Comparison of ENCODE assay signal across 9 cellular contexts in the genomic region with DNA sequence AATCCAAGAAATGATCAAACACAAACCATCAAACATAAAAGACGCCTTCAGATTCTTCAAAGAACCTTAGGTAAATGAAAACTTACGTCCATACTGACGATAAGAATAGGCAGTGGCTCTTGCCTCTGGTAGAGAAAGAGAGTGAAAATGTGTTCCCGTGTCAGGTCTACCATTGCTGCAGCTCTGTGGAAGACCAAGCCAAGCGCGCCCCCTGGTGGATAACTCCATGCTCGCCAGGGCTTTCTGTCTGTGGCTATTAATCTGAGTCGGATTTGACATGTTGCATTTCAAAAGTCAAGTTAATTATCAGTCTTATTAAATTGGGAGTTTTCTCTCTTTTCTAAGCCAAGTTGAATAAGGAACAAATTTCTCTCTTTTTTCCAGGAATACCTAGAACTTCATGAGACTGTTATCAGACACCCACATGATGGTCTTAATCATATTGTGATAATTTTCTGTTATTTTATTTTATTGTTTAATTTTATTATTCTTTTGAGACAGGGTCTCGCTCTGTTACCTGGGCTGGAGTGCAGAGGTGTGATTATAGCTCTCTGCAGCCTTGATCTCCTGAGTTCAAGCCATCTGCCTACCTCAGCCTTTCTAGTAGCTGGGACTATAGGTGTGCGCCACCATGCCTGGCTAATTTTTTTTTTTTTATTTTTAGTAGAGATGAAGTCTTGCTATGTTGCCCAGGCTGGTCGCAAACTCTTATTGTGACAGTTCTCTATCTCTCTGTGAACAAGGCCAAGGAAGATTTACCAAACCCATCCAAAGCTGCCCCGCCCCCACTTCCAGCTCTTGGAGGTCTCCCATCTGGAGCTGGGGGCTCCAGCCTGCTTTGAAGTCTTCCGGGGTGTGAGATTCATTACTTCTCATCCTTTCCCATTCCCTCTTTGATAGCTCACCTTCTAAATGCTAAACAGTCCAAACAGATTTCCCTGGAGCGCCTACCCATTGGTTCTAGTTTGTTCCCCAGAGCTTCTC. TPM values are rescaled to one million over a fixed set of nuclear protein-coding genes. Genes with fewer than 3 reads are reported as not detected.
DNase-seq lines count a peak whose midpoint lies in the region; ATAC-seq, FAIRE-seq and TF ChIP-seq lines count a peak whose summit lies in the region.
"Had no signal": no experiment of that assay in that cellular context is flagged by ENCODE, and none has a peak within 500 bp of the region (broad histone marks: within the 10 kb centered on the region; RNA-seq: fewer than 3 reads in every experiment).

No MANE protein-coding gene starts in this region.

- peaks cover 28% of the 10 kb centered on the region for H3K27me3 Mint-ChIP-seq in activated naive CD4-positive, alpha-beta T cell treated with anti-CD3 and anti-CD28 coated beads, Interleukin-2, amount 10 ng/mL, durations not matched to agents 7 days and 5 days
- H3K27me3 Mint-ChIP-seq: IgD-negative memory B cell had no signal

- H3K36me3 Mint-ChIP-seq in activated naive CD4-positive, alpha-beta T cell treated with anti-CD3 and anti-CD28 coated beads, Interleukin-2, amount 10 ng/mL, durations not matched to agents 7 days and 5 days = no peaks in the 10 kb centered on the region

- CTCF ChIA-PET in activated naive CD4-positive, alpha-beta T cell treated with anti-CD3 and anti-CD28 coated beads, Interleukin-2, amount 10 ng/mL, durations not matched to agents 7 days and 5 days (lab: Charles Lee) = interaction anchor here (0.7 to 5.8 kb wide), 17 partner anchors 10 to 106 kb away, joined by 3 to 115 read pairs (median 6); a partner anchor contains a TSS

- H3K27me3 ChIP-seq in pancreas (no peaks in the 10 kb centered on the region), tibial artery (no peaks in the 10 kb centered on the region)

- ATAC-seq in pancreas = peak; percentile 94 to 99 (median 97)

- peaks cover 9% of the 10 kb centered on the region for H3K4me1 Mint-ChIP-seq in activated naive CD4-positive, alpha-beta T cell treated with anti-CD3 and anti-CD28 coated beads, Interleukin-2, amount 10 ng/mL, durations not matched to agents 7 days and 5 days

- no peaks in the 10 kb centered on the region for H3K9me3 Mint-ChIP-seq in activated naive CD4-positive, alpha-beta T cell treated with anti-CD3 and anti-CD28 coated beads, Interleukin-2, amount 10 ng/mL, durations not matched to agents 7 days and 5 days
- H3K9me3 Mint-ChIP-seq: IgD-negative memory B cell had no signal

- FAIRE-seq in H54 (lab: Jason Lieb, UNC) (peak; percentile 86), pancreas (lab: Jason Lieb, UNC) (peak; percentile 88)

- TF ChIP-seq POLR2A in H54 (IDR thresholded peaks at IDR 0.05; ENCODE audit: low read depth, low read length) = no peak

- DNase-seq in COLO829 (ENCODE audit: low spot score) (peak; percentile 85), H54 (ENCODE audit: insufficient read length, low spot score) (peak; percentile 65), NCI-H1417 treated with DMSO at 0.1 percent for 48 hours (lab: John Stamatoyannopoulos, UW) (peak; percentile 15), SKM-1 (lab: John Stamatoyannopoulos, UW; ENCODE audit: unreplicated experiment) (peak; percentile 80), globus pallidus (ENCODE audit: low spot score) (peak; percentile 86), pancreas (peak; percentile 77 to 99 (median 88)), tibial artery (peak; percentile 91 to 92)
- peak; percentile 95 for DNase-seq in activated naive CD4-positive, alpha-beta T cell treated with anti-CD3 and anti-CD28 coated beads, Interleukin-2, amount 10 ng/mL, durations not matched to agents 7 days and 5 days

- no peaks in the 10 kb centered on the region for H3K9me3 ChIP-seq in pancreas
- H3K9me3 ChIP-seq in tibial artery = no peaks in the 10 kb centered on the region

- peaks cover 0 to 4% (median 0%) of the 10 kb centered on the region in 3 donors for H3K4me1 ChIP-seq in pancreas
- peaks cover 0 to 5% (median 2%) of the 10 kb centered on the region in 4 donors for H3K4me1 ChIP-seq in tibial artery

- H3K4me3 ChIP-seq in pancreas (no peak overlapping the region), tibial artery (no peak overlapping the region)

- H3K27ac Mint-ChIP-seq in activated naive CD4-positive, alpha-beta T cell treated with anti-CD3 and anti-CD28 coated beads, Interleukin-2, amount 10 ng/mL, durations not matched to agents 7 days and 5 days = peak overlapping the region; percentile 9

- 24% methylated on average over 14 of the region's 14 CpGs for WGBS in pancreas, 2 donors

- TF ChIP-seq CTCF in pancreas (IDR thresholded peaks at IDR 0.05) = peak; percentile 79 to 92 (median 89)
- TF ChIP-seq CTCF in tibial artery (IDR thresholded peaks at IDR 0.05) = peak; percentile 91 to 97

- no peak overlapping the region for H3K4me3 Mint-ChIP-seq in activated naive CD4-positive, alpha-beta T cell treated with anti-CD3 and anti-CD28 coated beads, Interleukin-2, amount 10 ng/mL, durations not matched to agents 7 days and 5 days

- intact Hi-C loops in pancreas (cut with DNase I) = loop anchor here (10.0 kb wide), 1 partner anchor 103 kb away; no protein-coding TSS in a partner anchor
- intact Hi-C loops in tibial artery (cut with DNase I; ENCODE audit: low total_unique reads) = loop anchor here (2.0 kb wide), 1 partner anchor 107 kb away; no protein-coding TSS in a partner anchor

- no peak overlapping the region for H3K27ac ChIP-seq in pancreas
- H3K27ac ChIP-seq in tibial artery = peak overlapping the region in 1 of 2 donors; percentile 40

- H3K36me3 ChIP-seq in pancreas = no peaks in the 10 kb centered on the region
- H3K36me3 ChIP-seq in tibial artery = peaks cover 0 to 11% (median 0%) of the 10 kb centered on the region in 3 donors

RNA-seq across cellular contexts. Expression of a gene that starts 15.8 kb away (rescaled TPM):
- 1 to 10 TPM in 5 of 6 donors, under 1 TPM in 1; 0.42 to 1.7 (median 1.2) TPM for total RNA-seq in pancreas
- polyA plus RNA-seq in pancreas = 1 to 10 TPM; 2.5 to 2.6 TPM

RNA-seq across cellular contexts. Expression of a gene that starts 28.0 kb away (rescaled TPM):
- total RNA-seq in pancreas = 10 to 100 TPM in 1 of 6 donors, 1 to 10 TPM in 5; 4.1 to 10.5 (median 7.1) TPM
- polyA plus RNA-seq in pancreas = 10 to 100 TPM; 40.2 to 42.6 TPM

RNA-seq across cellular contexts. Expression of a gene that starts 33.7 kb away (rescaled TPM):
- total RNA-seq in pancreas = 10 to 100 TPM; 46.8 to 52.2 (median 49.1) TPM
- 10 to 100 TPM; 73.6 to 90.0 TPM for polyA plus RNA-seq in pancreas

RNA-seq across cellular contexts. Expression of a gene that starts 51.7 kb away (rescaled TPM):
- total RNA-seq in pancreas = 100 to 1,000 TPM in 3 of 6 donors, 10 to 100 TPM in 3; 73.5 to 109 (median 96.2) TPM
- 100 to 1,000 TPM; 210 to 214 TPM for polyA plus RNA-seq in pancreas

Comparison
In these comparisons a context has a peak if more than half of its experiments do, and no peak if none do; other contexts are left out.
1. DNase-seq: peak in every context shown above with its lines; median percentile 95 in activated naive CD4-positive, alpha-beta T cell treated with anti-CD3 and anti-CD28 coated beads, Interleukin-2, amount 10 ng/mL, durations not matched to agents 7 days and 5 days; 92 in tibial artery; 88 in pancreas; 86 in globus pallidus; 85 in COLO829; 80 in SKM-1; 65 in H54; 15 in NCI-H1417 treated with DMSO at 0.1 percent for 48 hours.